Comparison of ENCODE assay signal across 11 cellular contexts in genomic region chr13:39956036-39956435, GRCh38.
DNase-seq lines count a peak whose midpoint lies in the region; ATAC-seq and TF ChIP-seq lines count a peak whose summit lies in the region.
"Had no signal": no experiment of that assay in that cellular context is flagged by ENCODE, and none has a peak within 500 bp of the region (broad histone marks: within the 10 kb centered on the region; RNA-seq: fewer than 3 reads in every experiment).

No MANE protein-coding gene starts in this region.

- no peak overlapping the region for H3K4me3 Mint-ChIP-seq in activated T-cell treated with anti-CD3 and anti-CD28 coated beads, Interleukin-2, amount 50 U/mL, for 4 hours

- no peaks in the 10 kb centered on the region for H3K36me3 Mint-ChIP-seq in activated T-cell treated with anti-CD3 and anti-CD28 coated beads, Interleukin-2, amount 50 U/mL, for 4 hours (ENCODE audit: insufficient read depth)

- no peaks in the 10 kb centered on the region for H3K27me3 Mint-ChIP-seq in activated T-cell treated with anti-CD3 and anti-CD28 coated beads, Interleukin-2, amount 50 U/mL, for 4 hours (ENCODE audit: low read depth)

- peaks cover 71% of the 10 kb centered on the region for H3K4me1 Mint-ChIP-seq in activated T-cell treated with anti-CD3 and anti-CD28 coated beads, Interleukin-2, amount 50 U/mL, for 4 hours (ENCODE audit: low read depth)

- TF ChIP-seq CTCF in omental fat pad (IDR thresholded peaks at IDR 0.05): no peak

- H3K9me3 Mint-ChIP-seq in activated T-cell treated with anti-CD3 and anti-CD28 coated beads, Interleukin-2, amount 50 U/mL, for 4 hours: no peaks in the 10 kb centered on the region

- peak; percentile 37 for DNase-seq in activated naive CD4-positive, alpha-beta T cell treated with Interleukin-2 at 50 U/mL for 16 hours
- DNase-seq in activated naive CD4-positive, alpha-beta T cell (lab: John Stamatoyannopoulos, UW): no peak
- peak; percentile 18 for DNase-seq in activated T-cell treated with anti-CD3 and anti-CD28 coated beads, Interleukin-2, amount 50 U/mL, for 4 hours
- peak; percentile 50 for DNase-seq in stimulated activated naive CD8-positive, alpha-beta T cell treated with anti-CD3 and anti-CD28 coated beads, Interleukin-15, Interleukin-2, amounts not matched to agents 100 U/mL and 50 U/mL, for 24 hours
- DNase-seq in omental fat pad (ENCODE audit: low spot score) (no peak), NCI-H2107 treated with DMSO at 0.1 percent for 48 hours (lab: John Stamatoyannopoulos, UW; ENCODE audit: unreplicated experiment) (no peak), DMS53 (lab: John Stamatoyannopoulos, UW) (no peak)
- DNase-seq: erythroblast, lower lobe of right lung, transverse colon had no signal

- ATAC-seq in HG02884 (IDR thresholded peaks at IDR 0.05; ENCODE audit: unreplicated experiment) (peak; percentile 76), omental fat pad (ENCODE audit: low FRiP score) (no peak)
- ATAC-seq in activated T-cell treated with anti-CD3 and anti-CD28 coated beads, Interleukin-2, amount 50 U/mL, for 4 hours: peak; percentile 96
- ATAC-seq in stimulated activated naive CD8-positive, alpha-beta T cell treated with anti-CD3 and anti-CD28 coated beads, Interleukin-15, Interleukin-2, amounts not matched to agents 100 U/mL and 50 U/mL, for 24 hours: peak; percentile 92
- ATAC-seq: lower lobe of right lung had no signal

Comparison
In these comparisons a context has a peak if more than half of its experiments do, and no peak if none do; other contexts are left out.
1. DNase-seq: peak in activated naive CD4-positive, alpha-beta T cell treated with Interleukin-2 at 50 U/mL for 16 hours (single experiment), activated T-cell treated with anti-CD3 and anti-CD28 coated beads, Interleukin-2, amount 50 U/mL, for 4 hours (single experiment) and stimulated activated naive CD8-positive, alpha-beta T cell treated with anti-CD3 and anti-CD28 coated beads, Interleukin-15, Interleukin-2, amounts not matched to agents 100 U/mL and 50 U/mL, for 24 hours (single experiment); none in activated naive CD4-positive, alpha-beta T cell (0 of 4), omental fat pad (single experiment), NCI-H2107 treated with DMSO at 0.1 percent for 48 hours (single experiment) and DMS53 (single experiment).